8 cellular contexts compared by ENCODE assay signal in the genomic region with DNA sequence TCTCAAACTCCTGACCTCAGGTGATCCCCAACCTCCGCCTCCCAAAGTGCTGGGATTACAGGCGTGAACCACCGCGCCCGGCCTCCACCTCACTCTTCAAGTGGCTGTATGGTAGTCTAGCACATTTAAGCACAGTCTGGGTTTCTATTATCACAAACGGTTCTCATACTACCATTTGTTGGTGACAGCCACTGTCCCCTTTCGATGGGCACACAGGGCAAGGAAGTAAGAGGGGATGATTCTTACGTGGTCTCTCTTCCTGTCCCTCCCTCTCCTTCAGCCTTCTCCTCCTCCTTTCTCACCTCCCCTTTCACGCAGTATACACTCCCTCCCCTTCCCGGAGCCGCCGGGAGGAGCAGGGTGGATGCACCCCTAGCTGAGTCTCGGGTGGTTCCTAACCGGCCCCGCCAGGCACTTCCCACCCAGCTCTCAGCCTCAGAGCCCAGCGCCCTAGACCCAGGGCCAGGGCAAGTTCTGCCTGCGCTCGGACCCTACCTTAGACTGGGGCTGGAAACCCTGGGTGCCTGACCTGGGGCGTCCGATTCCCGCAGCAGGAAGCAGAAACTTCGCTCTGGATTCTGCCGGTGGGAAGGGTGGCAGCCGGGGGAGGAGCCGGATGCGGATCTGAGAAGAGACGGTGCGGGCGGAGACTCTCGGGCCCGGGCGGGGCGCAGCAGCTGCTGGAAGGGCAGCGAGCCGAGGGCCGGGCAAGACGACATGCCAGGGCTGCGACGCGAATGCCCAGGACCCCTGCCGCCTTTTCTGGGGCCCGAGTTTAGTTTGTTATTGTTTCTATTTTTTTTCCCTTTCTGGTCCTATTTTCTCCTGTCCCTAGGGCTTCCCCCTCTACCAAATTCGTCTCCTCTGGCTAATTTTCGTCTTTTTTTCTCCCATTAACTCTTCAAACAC. TPM values are rescaled to one million over a fixed set of nuclear protein-coding genes. Genes with fewer than 3 reads are reported as not detected.
DNase-seq lines count a peak whose midpoint lies in the region; ATAC-seq and TF ChIP-seq lines count a peak whose summit lies in the region.

TEP1 (minus strand) TSS at position 626 of the 909 bp plus-strand sequence. CDS start 5,062 bp downstream, outside the sequence.

- H3K9me3 ChIP-seq in Peyer's patch: no peaks in the 10 kb centered on the region
- no peaks in the 10 kb centered on the region for H3K9me3 ChIP-seq in esophagus muscularis mucosa
- H3K9me3 ChIP-seq in muscle layer of colon (ENCODE audit: low read length): no peaks in the 10 kb centered on the region

- peak in 3 of 6 experiments; percentile 3 to 24 (median 23) for TF ChIP-seq CTCF in Peyer's patch (IDR thresholded peaks at IDR 0.05)
- no peak for TF ChIP-seq CTCF in esophagus muscularis mucosa (IDR thresholded peaks at IDR 0.05)

- H3K4me1 ChIP-seq in Peyer's patch (peaks cover 0 to 42% (median 8%) of the 10 kb centered on the region in 4 donors), esophagus muscularis mucosa (peaks cover 16 to 27% (median 26%) of the 10 kb centered on the region in 4 donors), muscle layer of colon (ENCODE audit: insufficient read depth, low read length) (peaks cover 13% of the 10 kb centered on the region)

- H3K36me3 ChIP-seq in Peyer's patch: peaks cover 0 to 4% (median 0%) of the 10 kb centered on the region in 3 donors
- H3K36me3 ChIP-seq in esophagus muscularis mucosa: peaks cover under 1 to 4% (median 2%) of the 10 kb centered on the region in 4 donors
- H3K36me3 ChIP-seq in muscle layer of colon (ENCODE audit: insufficient read depth, low read length): peaks cover 3% of the 10 kb centered on the region

- peak; percentile 70 for ATAC-seq in GM21529 (IDR thresholded peaks at IDR 0.05; ENCODE audit: unreplicated experiment)

- TF ChIP-seq POLR2A in Peyer's patch (IDR thresholded peaks at IDR 0.05) (peak; percentile 94 to 95), esophagus muscularis mucosa (IDR thresholded peaks at IDR 0.05; ENCODE audit: low read depth) (peak; percentile 67)

- under 1% methylated on average over 41 of the region's 44 CpGs for WGBS in esophagus muscularis mucosa

- H3K27me3 ChIP-seq in Peyer's patch (no peaks in the 10 kb centered on the region), esophagus muscularis mucosa (no peaks in the 10 kb centered on the region), muscle layer of colon (ENCODE audit: control insufficient read depth in 1 of 2, insufficient read depth in 2 of 2, low read length in 2 of 2) (no peaks in the 10 kb centered on the region)

- H3K27ac ChIP-seq in Peyer's patch (peak within 1 kb of the TSS; percentile 94 to 98 (median 96)), esophagus muscularis mucosa (replicated peaks in 1 of 4) (peak within 1 kb of the TSS; percentile 88 to 99 (median 98)), muscle layer of colon (ENCODE audit: low read depth, low read length) (peak within 1 kb of the TSS; percentile 90)

- TF ChIP-seq EP300 in esophagus muscularis mucosa (IDR thresholded peaks at IDR 0.05): no peak

- peak within 1 kb of the TSS; percentile 74 to 91 (median 84) for H3K4me3 ChIP-seq in Peyer's patch
- H3K4me3 ChIP-seq in esophagus muscularis mucosa: peak within 1 kb of the TSS; percentile 68 to 93 (median 84)
- H3K4me3 ChIP-seq in muscle layer of colon (ENCODE audit: low read depth in 1 of 2, low read length in 2 of 2): peak within 1 kb of the TSS; percentile 69 to 80

- H3K9ac ChIP-seq in muscle layer of colon (ENCODE audit: low read length): peak within 1 kb of the TSS; percentile 65

- DNase-seq in DMS 273 (lab: John Stamatoyannopoulos, UW; ENCODE audit: unreplicated experiment) (peak; percentile 93), KG1 (lab: John Stamatoyannopoulos, UW) (peak; percentile 13), Peyer's patch (peak; percentile 87 to 95 (median 95)), esophagus muscularis mucosa (ENCODE audit: extremely low spot score) (peak; percentile 96)
- peak; percentile 83 to 88 for DNase-seq in activated T-cell treated with anti-CD3 and anti-CD28 coated beads, Interleukin-2, amount 50 U/mL, for 48 hours
- DNase-seq in stimulated activated CD8-positive, alpha-beta memory T cell treated with anti-CD3 and anti-CD28 coated beads, Interleukin-4, amount 100 ng/mL, for 48 hours: peak; percentile 86

- intact Hi-C loops in esophagus muscularis mucosa (cut with DNase I): loop anchor here (5.0 kb wide), 2 partner anchors 194 to 269 kb away; partner anchors contain the start of gene RNASE4

RNA-seq across cellular contexts. Expression of gene TEP1, which starts in this region (rescaled TPM):
- total RNA-seq in Peyer's patch (100 to 1,000 TPM in 2 of 4 donors, 10 to 100 TPM in 2; 91.6 to 138 (median 110) TPM), esophagus muscularis mucosa (10 to 100 TPM; 17.2 to 28.8 (median 22.9) TPM)

Comparison
In these comparisons a context has a peak if more than half of its experiments do, and no peak if none do; other contexts are left out.
1. Peak in every context shown above with its lines: DNase-seq, ATAC-seq, H3K4me3 ChIP-seq and H3K27ac ChIP-seq.
2. DNase-seq: peak in every context shown above with its lines; median percentile 96 in esophagus muscularis mucosa; 95 in Peyer's patch; 93 in DMS 273; 86 in stimulated activated CD8-positive, alpha-beta memory T cell treated with anti-CD3 and anti-CD28 coated beads, Interleukin-4, amount 100 ng/mL, for 48 hours; 86 in activated T-cell treated with anti-CD3 and anti-CD28 coated beads, Interleukin-2, amount 50 U/mL, for 48 hours; 13 in KG1.